Comparison of ENCODE assay signal across 1 cellular context in genomic region chr18:79873449-79874110, GRCh38.
TF ChIP-seq lines count a peak whose summit lies in the region.

No MANE protein-coding gene starts in this region.

TF ChIP-seq in H1, 55 proteins besides CTCF, POLR2A, EP300 and RAD21 (continued from another document):
- TF ChIP-seq CHD7 (IDR thresholded peaks at IDR 0.05; ENCODE audit: insufficient replicate concordance, low read length): no peak
- no peak for TF ChIP-seq BRCA1 (IDR thresholded peaks at IDR 0.05; ENCODE audit: low read depth, low read length)
- no peak for TF ChIP-seq KDM5A (IDR thresholded peaks at IDR 0.05; ENCODE audit: low read length)
TF ChIP-seq in H1: peak in this region for 0.
